Comparison of ENCODE assay signal across 15 cellular contexts in the genomic region with DNA sequence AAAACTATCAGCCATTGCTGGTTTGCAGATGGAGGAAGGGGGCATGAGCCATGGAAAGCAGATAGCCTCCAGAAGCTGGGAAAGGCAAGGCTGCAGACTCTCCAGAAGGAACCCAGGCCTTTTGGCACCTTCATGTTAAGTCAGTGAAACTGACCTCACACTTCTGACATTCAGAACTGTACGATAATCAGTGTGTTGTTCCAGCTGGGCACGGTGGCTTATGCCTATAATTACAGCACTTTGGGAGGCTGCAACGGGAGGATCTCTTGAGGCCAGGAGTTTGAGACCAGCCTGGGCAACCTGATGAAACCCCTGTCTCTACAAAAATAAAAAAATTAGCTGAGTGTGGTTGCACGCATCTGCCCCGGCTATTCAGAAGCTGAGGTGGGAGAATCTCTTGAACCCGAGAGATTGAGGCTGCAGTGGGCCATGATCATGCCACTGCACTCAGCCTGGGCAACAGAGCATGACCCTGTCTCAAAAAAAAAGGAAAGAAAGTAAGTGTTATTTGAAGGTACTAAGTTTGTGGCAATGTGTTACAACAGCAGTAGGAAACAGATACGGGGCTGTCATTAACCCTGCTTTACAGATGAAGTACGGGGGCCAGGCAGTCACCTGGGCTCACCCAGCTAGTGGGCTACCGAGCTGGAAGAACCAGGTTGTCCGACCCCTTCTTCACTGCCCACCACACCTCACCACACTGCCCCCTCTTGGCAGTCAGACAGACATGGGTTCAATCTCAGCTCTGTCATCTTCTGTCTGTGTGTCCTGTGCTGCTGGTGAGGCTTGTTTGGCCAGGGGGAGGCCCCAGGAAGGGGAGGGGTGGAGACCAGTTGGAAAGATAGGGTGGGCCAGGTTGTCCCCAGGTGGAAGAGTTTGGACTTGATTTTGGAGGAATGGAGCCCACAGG. TPM values are rescaled to one million over a fixed set of nuclear protein-coding genes. Genes with fewer than 3 reads are reported as not detected.
DNase-seq lines count a peak whose midpoint lies in the region; ATAC-seq, FAIRE-seq and TF ChIP-seq lines count a peak whose summit lies in the region.
"Had no signal": no experiment of that assay in that cellular context is flagged by ENCODE, and none has a peak within 500 bp of the region (broad histone marks: within the 10 kb centered on the region; RNA-seq: fewer than 3 reads in every experiment).

No MANE protein-coding gene starts in this region.

- no peak overlapping the region for H3K27ac ChIP-seq in OCI-LY1 (ENCODE audit: low read depth, low read length, poor library complexity, severe bottlenecking)
- no peak overlapping the region for H3K27ac ChIP-seq in endodermal cell (ENCODE audit: low read depth, low read length)
- H3K27ac ChIP-seq in pancreas: peak overlapping the region; percentile 0 to 53 (median 44)
- H3K27ac ChIP-seq in upper lobe of right lung: no peak overlapping the region

- H3K4me1 ChIP-seq in OCI-LY1 (ENCODE audit: insufficient read depth, low read length, severe bottlenecking) (no peaks in the 10 kb centered on the region), endodermal cell (ENCODE audit: control insufficient read depth, insufficient read depth, low read length) (peaks cover 2% of the 10 kb centered on the region), pancreas (peaks cover 3 to 14% (median 7%) of the 10 kb centered on the region in 3 donors), upper lobe of right lung (peaks cover 69% of the 10 kb centered on the region)

- WGBS in endodermal cell (ENCODE audit: insufficient coverage in 1 of 2, insufficient read length in 1 of 2), 2 experiments: 92 to 98% methylated on average over 8 to 10 of the region's 10 CpGs
- WGBS in pancreas, 2 donors: 71 to 79% methylated on average over 10 of the region's 10 CpGs

- H3K27ac Mint-ChIP-seq in endodermal cell: no peak overlapping the region
- H3K27ac Mint-ChIP-seq: activated CD4-positive, alpha-beta T cell treated with anti-CD3 and anti-CD28 coated beads for 36 hours; activated T-helper 2 cell treated with anti-CD3 and anti-CD28 coated beads, Interferon-gamma antibody, Interleukin-2, Interleukin-4, amounts not matched to agents 10 μg/mL and 5 μg/mL and 100 μg/mL, durations not matched to agents 14 hours and 24 hours and 36 hours; T-cell had no signal

- no peak overlapping the region for H2AFZ ChIP-seq in OCI-LY1 (ENCODE audit: low read length)

- H3K79me2 ChIP-seq in OCI-LY1 (ENCODE audit: insufficient read depth, low read length): no peaks in the 10 kb centered on the region

- H3K9me2 ChIP-seq in OCI-LY1 (ENCODE audit: low read depth, low read length): no peaks in the 10 kb centered on the region

- H3F3A ChIP-seq in OCI-LY1 (ENCODE audit: insufficient read depth, low read length): no peaks in the 10 kb centered on the region

- DNase-seq in GM03348 (ENCODE audit: low spot score): peak; percentile 3
- no peak for DNase-seq in endodermal cell
- no peak for DNase-seq in pancreas
- DNase-seq in activated CD8-positive, alpha-beta memory T cell treated with anti-CD3 and anti-CD28 coated beads for 24 hours: no peak
- no peak for DNase-seq in NCI-H524 treated with DMSO at 0.1 percent for 48 hours (lab: John Stamatoyannopoulos, UW)
- DNase-seq in upper lobe of right lung: no peak
- DNase-seq: activated CD4-positive, alpha-beta T cell treated with anti-CD3 and anti-CD28 coated beads for 36 hours; NCI-H146; T-cell had no signal

- no peak overlapping the region for H3K4me2 ChIP-seq in OCI-LY1 (ENCODE audit: low read length)

- H3K9me3 Mint-ChIP-seq in endodermal cell: no peaks in the 10 kb centered on the region
- H3K9me3 Mint-ChIP-seq: activated T-helper 2 cell treated with anti-CD3 and anti-CD28 coated beads, Interferon-gamma antibody, Interleukin-2, Interleukin-4, amounts not matched to agents 10 μg/mL and 5 μg/mL and 100 μg/mL, durations not matched to agents 14 hours and 24 hours and 36 hours; T-cell had no signal

- no peaks in the 10 kb centered on the region for H4K20me1 ChIP-seq in OCI-LY1 (ENCODE audit: insufficient read depth, low read length)

- H3K4me3 ChIP-seq in OCI-LY1 (ENCODE audit: low read depth, low read length, poor library complexity, severe bottlenecking): no peak overlapping the region
- H3K4me3 ChIP-seq in endodermal cell (ENCODE audit: low read length): no peak overlapping the region
- no peak overlapping the region for H3K4me3 ChIP-seq in pancreas
- H3K4me3 ChIP-seq in upper lobe of right lung: no peak overlapping the region
- H3K4me3 ChIP-seq: cardiac muscle cell, K562 had no signal

- no peaks in the 10 kb centered on the region for H3K27me3 Mint-ChIP-seq in endodermal cell (ENCODE audit: insufficient read depth)
- H3K27me3 Mint-ChIP-seq: activated CD4-positive, alpha-beta T cell treated with anti-CD3 and anti-CD28 coated beads for 36 hours had no signal

- ATAC-seq in pancreas (no peak), upper lobe of right lung (no peak), GM18519 (IDR thresholded peaks at IDR 0.05; ENCODE audit: low FRiP score, unreplicated experiment) (no peak)
- ATAC-seq: activated CD4-positive, alpha-beta T cell treated with anti-CD3 and anti-CD28 coated beads for 36 hours; K562; T-cell had no signal

- peaks cover 14% of the 10 kb centered on the region; the same call in 1 of the 2 replicates for H3K27me3 ChIP-seq in OCI-LY1 (ENCODE audit: insufficient read depth, low read length)
- no peaks in the 10 kb centered on the region for H3K27me3 ChIP-seq in endodermal cell (ENCODE audit: control insufficient read depth, insufficient read depth, low read length, poor library complexity, severe bottlenecking)
- no peaks in the 10 kb centered on the region for H3K27me3 ChIP-seq in pancreas
- H3K27me3 ChIP-seq in upper lobe of right lung: no peaks in the 10 kb centered on the region
- H3K27me3 ChIP-seq: cardiac muscle cell had no signal

- peaks cover 15% of the 10 kb centered on the region for H3K4me1 Mint-ChIP-seq in endodermal cell
- H3K4me1 Mint-ChIP-seq: T-cell had no signal

- H3K4me3 Mint-ChIP-seq in endodermal cell: no peak overlapping the region
- H3K4me3 Mint-ChIP-seq: activated CD4-positive, alpha-beta T cell treated with anti-CD3 and anti-CD28 coated beads for 36 hours; T-cell had no signal

- no peaks in the 10 kb centered on the region for H3K9me3 ChIP-seq in OCI-LY1 (ENCODE audit: low read length)
- no peaks in the 10 kb centered on the region for H3K9me3 ChIP-seq in endodermal cell (ENCODE audit: control insufficient read depth, low read length)
- no peaks in the 10 kb centered on the region for H3K9me3 ChIP-seq in pancreas
- no peaks in the 10 kb centered on the region for H3K9me3 ChIP-seq in upper lobe of right lung

- FAIRE-seq in pancreas (lab: Jason Lieb, UNC): no peak
- FAIRE-seq: islet of Langerhans, K562 had no signal

- peaks cover 2% of the 10 kb centered on the region for H3K36me3 Mint-ChIP-seq in endodermal cell (ENCODE audit: low read depth)
- H3K36me3 Mint-ChIP-seq: T-cell had no signal

- TF ChIP-seq CTCF in OCI-LY1 (IDR thresholded peaks at IDR 0.05; ENCODE audit: low read length): peak; percentile 27; the same call in 1 of the 2 replicates
- TF ChIP-seq CTCF in endodermal cell (conservative IDR thresholded peaks at IDR 0.05): peak; percentile 58
- TF ChIP-seq CTCF in pancreas (IDR thresholded peaks at IDR 0.05): no peak
- no peak for TF ChIP-seq CTCF in upper lobe of right lung (IDR thresholded peaks at IDR 0.05)

- H3K36me3 ChIP-seq in OCI-LY1 (ENCODE audit: insufficient read depth, low read length): no peaks in the 10 kb centered on the region
- H3K36me3 ChIP-seq in endodermal cell (ENCODE audit: control insufficient read depth, insufficient read depth, low read length): no peaks in the 10 kb centered on the region
- no peaks in the 10 kb centered on the region for H3K36me3 ChIP-seq in pancreas
- H3K36me3 ChIP-seq in upper lobe of right lung: no peaks in the 10 kb centered on the region
- H3K36me3 ChIP-seq: cardiac muscle cell had no signal

- intact Hi-C loops in pancreas (cut with DNase I) (no loop called here), upper lobe of right lung (cut with DNase I) (no loop called here)

- H3K9ac ChIP-seq in OCI-LY1 (ENCODE audit: low read length) (no peak overlapping the region), endodermal cell (ENCODE audit: extremely low read depth, low read length, poor library complexity, severe bottlenecking) (no peak overlapping the region)

RNA-seq across cellular contexts. Expression of a gene that starts 18.3 kb away (rescaled TPM):
- total RNA-seq in endodermal cell (10 to 100 TPM; 12.9 to 40.8 TPM), pancreas (10 to 100 TPM in 1 of 6 donors, 1 to 10 TPM in 5; 3.1 to 10.8 (median 3.8) TPM), upper lobe of right lung (15.6 TPM)
- 12.8 TPM for polyA plus RNA-seq in endodermal cell (2013, experiment 1 of 2)
- polyA plus RNA-seq in endodermal cell (2013, experiment 2 of 2): 11.8 TPM
- polyA plus RNA-seq in pancreas: 1 to 10 TPM; 3.3 to 3.6 TPM

Comparison
In these comparisons a context has a peak if more than half of its experiments do, and no peak if none do; other contexts are left out.
1. H3K27ac ChIP-seq: peak in pancreas (4 of 4); none in OCI-LY1 (single experiment), endodermal cell (single experiment) and upper lobe of right lung (single experiment).
2. CTCF ChIP-seq: peak in OCI-LY1 (single experiment) and endodermal cell (single experiment); none in pancreas (0 of 4) and upper lobe of right lung (single experiment).